Comparison of ENCODE assay signal across 25 cellular contexts in genomic region chr15:47773163-47773562, GRCh38. TPM values are rescaled to one million over a fixed set of nuclear protein-coding genes. Genes with fewer than 3 reads are reported as not detected.
DNase-seq lines count a peak whose midpoint lies in the region; ATAC-seq, FAIRE-seq and TF ChIP-seq lines count a peak whose summit lies in the region.
"Had no signal": no experiment of that assay in that cellular context is flagged by ENCODE, and none has a peak within 500 bp of the region (broad histone marks: within the 10 kb centered on the region; RNA-seq: fewer than 3 reads in every experiment).

No MANE protein-coding gene starts in this region.

- intact Hi-C loops in IMR-90 (cut with micrococcal nuclease), result no loop called here
- intact Hi-C loops in GM12878 (cut with micrococcal nuclease; ENCODE audit: unreplicated experiment), result no loop called here
- intact Hi-C loops in ovary (cut with DNase I), result loop anchor here in 1 of 4 donors (10.0 kb wide), 1 partner anchor 48 kb away; no protein-coding TSS in a partner anchor

- in situ Hi-C loops in IMR-90 (cut with MboI; ENCODE audit: low sequenced_read_pairs) (no loop called here), GM12878 (cut with MboI) (no loop called here)

- H3K18ac ChIP-seq in IMR-90 (ENCODE audit: low read depth, low read length), result no peak overlapping the region

- no peak for TF ChIP-seq RAD21 in IMR-90 (IDR thresholded peaks at IDR 0.05; ENCODE audit: low read length)
- no peak for TF ChIP-seq RAD21 in GM12878 (IDR thresholded peaks at IDR 0.05; ENCODE audit: insufficient read depth, low read depth, low read length)

- H3K27ac ChIP-seq in IMR-90 (ENCODE audit: insufficient read depth, low read length), result no peak overlapping the region
- no peak overlapping the region for H3K27ac ChIP-seq in GM12878 (ENCODE audit: control insufficient read depth, insufficient read depth)
- H3K27ac ChIP-seq in ovary, result no peak overlapping the region
- H3K27ac ChIP-seq: C4-2B, SJSA1 had no signal

- no peak overlapping the region for H2BK5ac ChIP-seq in IMR-90 (ENCODE audit: low read depth, low read length, poor library complexity, severe bottlenecking)

- H2BK15ac ChIP-seq in IMR-90 (ENCODE audit: low read depth, low read length), result no peak overlapping the region

- dilution Hi-C loops in IMR-90 (cut with HindIII; ENCODE audit: low sequenced_read_pairs, unreplicated experiment), result no loop called here

- no peak overlapping the region for H3K14ac ChIP-seq in IMR-90 (replicated peaks; ENCODE audit: low read depth, low read length)

- 86% methylated on average over 4 of the region's 6 CpGs; no CpG with 5 or more reads in 1 of the 2 experiments for WGBS in IMR-90 (ENCODE audit: extremely low coverage in 2 of 2, insufficient read length in 1 of 2), 2 experiments
- 27% methylated on average over 6 of the region's 6 CpGs for WGBS in GM12878 (ENCODE audit: insufficient coverage, insufficient replicate concordance, low lambda C conversion rate, missing lambda C conversion rate)
- WGBS in ovary, 3 donors, result 83 to 85% (median 84%) methylated on average over 6 of the region's 6 CpGs

- RAD21 ChIA-PET in GM12878 (lab: Charles Lee; ENCODE audit: unreplicated experiment), result no interaction called here

- H3K4me2 ChIP-seq in IMR-90 (ENCODE audit: low read depth, low read length) (no peak overlapping the region), GM12878 (ENCODE audit: control insufficient read depth, insufficient read depth) (no peak overlapping the region)

- no peak overlapping the region for H3K4ac ChIP-seq in IMR-90 (ENCODE audit: low read depth, low read length)

- no peak overlapping the region for H3K4me3 Mint-ChIP-seq in mesothelial cell of epicardium
- H3K4me3 Mint-ChIP-seq: CD8-positive, alpha-beta memory T cell had no signal

- no peak for TF ChIP-seq EP300 in GM12878 (IDR thresholded peaks at IDR 0.05; ENCODE audit: borderline replicate concordance in 1 of 2, control insufficient read depth in 1 of 2, low read depth in 2 of 2, low read length in 2 of 2)
- TF ChIP-seq EP300 in ovary (IDR thresholded peaks at IDR 0.05), result no peak

- H2AFZ ChIP-seq in IMR-90 (replicated peaks; ENCODE audit: low read length, poor library complexity) (no peak overlapping the region), GM12878 (ENCODE audit: control insufficient read depth, low read depth, low read length) (no peak overlapping the region)

- peaks cover 4% of the 10 kb centered on the region for H3K9me3 Mint-ChIP-seq in mesothelial cell of epicardium

- H3K4me1 Mint-ChIP-seq in mesothelial cell of epicardium, result peaks cover 15% of the 10 kb centered on the region
- H3K4me1 Mint-ChIP-seq: CD8-positive, alpha-beta memory T cell had no signal

- TF ChIP-seq POLR2A in IMR-90 (IDR thresholded peaks at IDR 0.05; ENCODE audit: low read depth, low read length) (no peak), GM12878 (IDR thresholded peaks at IDR 0.05; ENCODE audit: low read depth, low read length) (no peak), ovary (IDR thresholded peaks at IDR 0.05) (no peak)

- no peaks in the 10 kb centered on the region for H3K79me2 ChIP-seq in GM12878 (ENCODE audit: control insufficient read depth, insufficient read depth, low read length)

- H4K91ac ChIP-seq in IMR-90 (ENCODE audit: insufficient read depth, low read depth, low read length), result no peak overlapping the region

- H2AK9ac ChIP-seq in IMR-90 (replicated peaks; ENCODE audit: low read depth, low read length, poor library complexity), result no peak overlapping the region

- H2AK5ac ChIP-seq in IMR-90 (ENCODE audit: low read depth, low read length), result no peak overlapping the region

- BruUV-seq in IMR-90 (replicated peaks; lab: Mats Ljungman, UMichigan), result TSS peak; percentile 49
- no TSS peak for BruUV-seq in GM12878 (replicated peaks; lab: Mats Ljungman, UMichigan)

- TF ChIP-seq CTCF in IMR-90 (conservative IDR thresholded peaks at IDR 0.05; ENCODE audit: low read depth, low read length) (no peak), GM12878 (IDR thresholded peaks at IDR 0.05 in 2 of 3, conservative IDR thresholded peaks at IDR 0.05 in 1 of 3; ENCODE audit: control insufficient read depth in 2 of 3, extremely low read depth in 1 of 3, insufficient read depth in 1 of 3, low read depth in 3 of 3, low read length in 3 of 3) (no peak), mesothelial cell of epicardium (IDR thresholded peaks at IDR 0.05; ENCODE audit: unreplicated experiment) (no peak), ovary (IDR thresholded peaks at IDR 0.05) (no peak)

- no peak overlapping the region for H3K4me3 ChIP-seq in IMR-90 (ENCODE audit: insufficient read depth, low read depth, low read length)
- no peak overlapping the region for H3K4me3 ChIP-seq in GM12878
- no peak overlapping the region for H3K4me3 ChIP-seq in ovary
- H3K4me3 ChIP-seq: SJSA1 had no signal

- H3K27me3 ChIP-seq in IMR-90 (ENCODE audit: control insufficient read depth, insufficient read depth, low read length) (no peaks in the 10 kb centered on the region), GM12878 (replicated peaks in 1 of 2; ENCODE audit: control insufficient read depth in 2 of 2, insufficient read depth in 2 of 2, low read length in 1 of 2) (no peaks in the 10 kb centered on the region; a peak in 1 of 4 replicates), ovary (no peaks in the 10 kb centered on the region)
- H3K27me3 ChIP-seq: SJSA1 had no signal

- H4K8ac ChIP-seq in IMR-90 (ENCODE audit: low read depth in 2 of 2, low read length in 2 of 2), result no peak overlapping the region

- no peak overlapping the region for H3K9ac ChIP-seq in IMR-90 (ENCODE audit: low read depth, low read length)
- no peak overlapping the region for H3K9ac ChIP-seq in GM12878 (ENCODE audit: control insufficient read depth, insufficient read depth, low read length)

- ATAC-seq in IMR-90 (ENCODE audit: low read depth), result no peak
- peak; percentile 38; the same call in 1 of the 3 replicates for ATAC-seq in GM12878
- no peak for ATAC-seq in GM18520 (IDR thresholded peaks at IDR 0.05; ENCODE audit: unreplicated experiment)
- no peak for ATAC-seq in HG03342 (IDR thresholded peaks at IDR 0.05; ENCODE audit: unreplicated experiment)

- H3K56ac ChIP-seq in IMR-90 (ENCODE audit: extremely low read depth, insufficient read depth, low read length), result no peak overlapping the region

- H3K23ac ChIP-seq in IMR-90 (ENCODE audit: low read depth, low read length), result no peak overlapping the region

- H2BK20ac ChIP-seq in IMR-90 (ENCODE audit: low read depth, low read length), result no peak overlapping the region

- H3K79me1 ChIP-seq in IMR-90 (ENCODE audit: low read depth in 1 of 2, low read length in 2 of 2), result no peaks in the 10 kb centered on the region

- peak overlapping the region; percentile 44 for H3K27ac Mint-ChIP-seq in mesothelial cell of epicardium
- H3K27ac Mint-ChIP-seq: CD8-positive, alpha-beta memory T cell had no signal

- H3K9me1 ChIP-seq in IMR-90 (ENCODE audit: insufficient read depth, low read length), result 0 out of 2 replicates have a peak, but pooled peaks cover 5% of the 10 kb centered on the region

- H3K4me1 ChIP-seq in IMR-90 (ENCODE audit: control insufficient read depth, insufficient read depth, low read length) (no peaks in the 10 kb centered on the region), GM12878 (ENCODE audit: control insufficient read depth, insufficient read depth, low read length) (no peaks in the 10 kb centered on the region), ovary (ENCODE audit: insufficient read depth) (peaks cover 6% of the 10 kb centered on the region)
- H3K4me1 ChIP-seq: SJSA1 had no signal

- H4K5ac ChIP-seq in IMR-90 (ENCODE audit: low read depth, low read length), result no peak overlapping the region

- CTCF ChIA-PET in IMR-90 (lab: Yijun Ruan, JAX) (no interaction called here), GM12878 (lab: Yijun Ruan, JAX) (no interaction called here)

- H3K27me3 Mint-ChIP-seq in mesothelial cell of epicardium (ENCODE audit: low read depth), result no peaks in the 10 kb centered on the region

- no peaks in the 10 kb centered on the region for H3K9me3 ChIP-seq in IMR-90 (ENCODE audit: control insufficient read depth, insufficient read depth, low read length)
- no peaks in the 10 kb centered on the region; the same call in 2 of the 3 replicates for H3K9me3 ChIP-seq in GM12878 (replicated peaks; ENCODE audit: control insufficient read depth, insufficient read depth, low read length)
- H3K9me3 ChIP-seq in ovary, result no peaks in the 10 kb centered on the region
- H3K9me3 ChIP-seq: SJSA1 had no signal

- SMC1A ChIA-PET in GM12878 (lab: Charles Lee; ENCODE audit: uncharacterized antibody, unreplicated experiment), result no interaction called here

- no peaks in the 10 kb centered on the region for H4K20me1 ChIP-seq in IMR-90 (ENCODE audit: insufficient read depth, low read length)
- H4K20me1 ChIP-seq in GM12878 (ENCODE audit: control insufficient read depth, insufficient read depth), result no peaks in the 10 kb centered on the region

- no peak for FAIRE-seq in GM12878 (lab: Jason Lieb, UNC)
- FAIRE-seq: A204.1, G401.6, GM18507, RCC 7860 had no signal

- H3K36me3 ChIP-seq in IMR-90 (ENCODE audit: control insufficient read depth, insufficient read depth, low read length) (peaks cover 21% of the 10 kb centered on the region), GM12878 (ENCODE audit: control insufficient read depth in 2 of 2, insufficient read depth in 2 of 2, low read length in 1 of 2) (no peaks in the 10 kb centered on the region), ovary (no peaks in the 10 kb centered on the region)
- H3K36me3 ChIP-seq: SJSA1 had no signal

- H2BK120ac ChIP-seq in IMR-90 (ENCODE audit: low read depth, low read length), result no peak overlapping the region

- POLR2A ChIA-PET in IMR-90 (lab: Charles Lee; ENCODE audit: unreplicated experiment), result no interaction called here
- POLR2A ChIA-PET in GM12878 (lab: Charles Lee), result no interaction called here

- H3K36me3 Mint-ChIP-seq in mesothelial cell of epicardium, result peaks cover 29% of the 10 kb centered on the region
- H3K36me3 Mint-ChIP-seq: CD8-positive, alpha-beta memory T cell had no signal

- DNase-seq in NCI-H345 (lab: John Stamatoyannopoulos, UW) (peak; percentile 23), NCI-H345 treated with DMSO at 0.1 percent for 48 hours (lab: John Stamatoyannopoulos, UW; ENCODE audit: unreplicated experiment) (no peak), IMR-90 (peak; percentile 3), GM12878 (ENCODE audit: low read depth, low spot score) (no peak), mesothelial cell of epicardium (ENCODE audit: low spot score in 2 of 2, unreplicated experiment in 2 of 2) (no peak), ovary (no peak)
- DNase-seq: Calu3; CD8-positive, alpha-beta memory T cell; DMS153; H7; KG1; NCI-H1105; NCI-H146; NCI-H2029; NCI-H2227 treated with DMSO at 0.1 percent for 48 hours; NCI-H69; T-helper 1 cell had no signal

RNA-seq across cellular contexts. Expression of gene SEMA6D, which starts 55.9 kb away (rescaled TPM):
- total RNA-seq in IMR-90 (2012; rRNA removed) (17.4 and 18.3 TPM in 2 replicates), GM12878 (2014; rRNA removed) (0.05 TPM in 1 of 2 replicates, not detected in the other), GM12878 (2014; rRNA removed; fragmentation: Illumina TruSeq; extraction: Trizol) (0.04 and 0.05 TPM in 2 replicates), GM12878 (2021) (not detected in 2 replicates), mesothelial cell of epicardium (52.0 to 58.3 TPM (median 54.3 TPM) in 3 replicates), ovary (10 to 100 TPM; 19.8 to 45.3 (median 30.1) TPM)
- polyA plus RNA-seq in IMR-90 (2012; rRNA removed) (12.6 and 13.1 TPM in 2 replicates), GM12878 (2011; rRNA removed) (0.52 and 0.56 TPM in 2 replicates), GM12878 (2014; fragmentation: Illumina TruSeq; extraction: Trizol) (0.01 and 0.05 TPM in 2 replicates), GM12878 (2014; fragmentation: Nextera tagmentation; extraction: Ambion mirVana) (not detected), GM12878 (2014; rRNA removed) (0.04 TPM in 1 of 2 replicates, not detected in the other), GM12878 (2016; fragmentation: Nextera tagmentation; extraction: Ambion mirVana) (under 1 TPM in 1 of 2 experiments, not detected in 1; 0.14 TPM), ovary (10 to 100 TPM; 13.7 to 21.5 TPM)
- polyA plus RNA-seq in IMR-90 (2012; cell fraction: cytosol; rRNA removed), result 2.2 and 4.9 TPM in 2 replicates
- polyA plus RNA-seq in IMR-90 (2012; cell fraction: nucleus; rRNA removed; ENCODE audit: low replicate concordance), result 9.6 and 42.5 TPM in 2 replicates
- total RNA-seq in GM12878 (2013; cell fraction: nucleolus; rRNA removed), result not detected in 2 replicates
- polyA plus RNA-seq in GM12878 (2011; ENCODE audit: low read depth), result not detected
- 0.13 and 0.24 TPM in 2 replicates for polyA plus RNA-seq in GM12878 (2011; cell fraction: cytosol; rRNA removed)
- polyA plus RNA-seq in GM12878 (2011; cell fraction: nucleus; rRNA removed), result 0.90 and 1.4 TPM in 2 replicates
- polyA plus RNA-seq in GM12878 (2012), result not detected in 2 replicates
- polyA minus RNA-seq in GM12878 (2011; rRNA and poly(A)+ RNA removed), result 1.1 and 1.2 TPM in 2 replicates
- polyA minus RNA-seq in GM12878 (2011; cell fraction: cytosol; rRNA and poly(A)+ RNA removed), result 0.10 and 1.7 TPM in 2 replicates
- polyA minus RNA-seq in GM12878 (2011; cell fraction: nucleus; rRNA and poly(A)+ RNA removed), result 0.77 and 0.85 TPM in 2 replicates
- total RNA-seq: Calu3; CD8-positive, alpha-beta memory T cell had no signal
- polyA plus RNA-seq: CD8-positive, alpha-beta memory T cell had no signal

Comparison
In these comparisons a context has a peak if more than half of its experiments do, and no peak if none do; other contexts are left out.
1. DNase-seq: peak in NCI-H345 (single experiment) and IMR-90 (single experiment); none in NCI-H345 treated with DMSO at 0.1 percent for 48 hours (single experiment), GM12878 (single experiment), mesothelial cell of epicardium (0 of 2) and ovary (0 of 5).
2. RNA of gene SEMA6D, which starts 55.9 kb away (total RNA-seq): 52.0 to 58.3 TPM in mesothelial cell of epicardium, 19.8 to 45.3 TPM in ovary and 17.4 to 18.3 TPM in IMR-90; 0.04 to 0.05 TPM in GM12878; every median in the first group is over 10 times any median in the second.